In genomic region chr1:72037745-72038343, GRCh38 we compare ENCODE assay signal across 8 cellular contexts.
DNase-seq lines count a peak whose midpoint lies in the region; ATAC-seq and TF ChIP-seq lines count a peak whose summit lies in the region.

No MANE protein-coding gene starts in this region.

- no peaks in the 10 kb centered on the region for H3F3A ChIP-seq in PC-9 (ENCODE audit: insufficient read depth, low read depth)

- H3K36me3 ChIP-seq in PC-9 (ENCODE audit: low read depth) (no peaks in the 10 kb centered on the region), esophagus squamous epithelium (no peaks in the 10 kb centered on the region), prostate gland (no peaks in the 10 kb centered on the region)

- POLR2A ChIA-PET in AG04450 (lab: Yijun Ruan, JAX): no interaction called here
- POLR2A ChIA-PET in PC-9 (lab: Charles Lee; ENCODE audit: unreplicated experiment): no interaction called here

- peak; percentile 69 for TF ChIP-seq CTCF in AG04450 (IDR thresholded peaks at IDR 0.05; ENCODE audit: low read depth, low read length)
- peak; percentile 79 for TF ChIP-seq CTCF in PC-9 (conservative IDR thresholded peaks at IDR 0.05)
- TF ChIP-seq CTCF in esophagus squamous epithelium (IDR thresholded peaks at IDR 0.05): peak in 4 of 6 experiments; percentile 28 to 49 (median 38)
- peak in 3 of 4 experiments; percentile 39 to 48 (median 40) for TF ChIP-seq CTCF in prostate gland (IDR thresholded peaks at IDR 0.05)

- BruUV-seq in PC-9 (replicated peaks; lab: Mats Ljungman, UMichigan): no TSS peak

- no peak overlapping the region for H3K4me3 ChIP-seq in AG04450 (ENCODE audit: low read depth, low read length)
- H3K4me3 ChIP-seq in PC-9: no peak overlapping the region
- no peak overlapping the region for H3K4me3 ChIP-seq in esophagus squamous epithelium
- H3K4me3 ChIP-seq in prostate gland: no peak overlapping the region

- ATAC-seq in HG03520 (IDR thresholded peaks at IDR 0.05; ENCODE audit: unreplicated experiment) (peak; percentile 56), HG02571 (IDR thresholded peaks at IDR 0.05; ENCODE audit: unreplicated experiment) (no peak)

- no peaks in the 10 kb centered on the region for H3K79me2 ChIP-seq in PC-9 (ENCODE audit: low read depth)

- DNase-seq in AG04450 (ENCODE audit: low read depth, low spot score) (peak; percentile 3), GM04504 (ENCODE audit: low read depth) (peak; percentile 10), PC-9 (peak in 1 of 2 experiments; percentile 8), esophagus squamous epithelium (lab: John Stamatoyannopoulos, UW) (no peak), prostate gland (ENCODE audit: low spot score) (peak; percentile 20), T1000 (lab: John Stamatoyannopoulos, UW) (no peak)

- H3K4me1 ChIP-seq in PC-9 (replicated peaks; ENCODE audit: insufficient read depth): no peaks in the 10 kb centered on the region
- no peaks in the 10 kb centered on the region for H3K4me1 ChIP-seq in esophagus squamous epithelium
- H3K4me1 ChIP-seq in prostate gland (replicated peaks): no peaks in the 10 kb centered on the region

- no peak overlapping the region for H2AFZ ChIP-seq in PC-9

- no peaks in the 10 kb centered on the region for H3K27me3 ChIP-seq in AG04450 (ENCODE audit: control insufficient read depth, insufficient read depth, low read length)
- H3K27me3 ChIP-seq in PC-9 (ENCODE audit: insufficient read depth, low read depth): no peaks in the 10 kb centered on the region
- H3K27me3 ChIP-seq in esophagus squamous epithelium: no peaks in the 10 kb centered on the region
- H3K27me3 ChIP-seq in prostate gland (replicated peaks; ENCODE audit: insufficient read depth): no peaks in the 10 kb centered on the region

- 39 to 45% methylated on average over 3 of the region's 3 CpGs for WGBS in esophagus squamous epithelium, 2 donors
- WGBS in prostate gland: 61% methylated on average over 3 of the region's 3 CpGs

- H3K9me3 ChIP-seq in AG04450 (ENCODE audit: control insufficient read depth, insufficient read depth, low read length) (no peaks in the 10 kb centered on the region), PC-9 (ENCODE audit: insufficient read depth, low read depth) (no peaks in the 10 kb centered on the region), esophagus squamous epithelium (no peaks in the 10 kb centered on the region), prostate gland (no peaks in the 10 kb centered on the region)

- H4K20me1 ChIP-seq in PC-9 (ENCODE audit: insufficient read depth): no peaks in the 10 kb centered on the region

- intact Hi-C loops in PC-9 (cut with micrococcal nuclease; ENCODE audit: unreplicated experiment) (loop anchor here (5.0 kb wide), 1 partner anchor 451 kb away; no protein-coding TSS in a partner anchor), esophagus squamous epithelium (cut with DNase I) (no loop called here), prostate gland (cut with DNase I) (no loop called here)

- no peak overlapping the region for H3K27ac ChIP-seq in AG04450 (ENCODE audit: low read depth, low read length)
- H3K27ac ChIP-seq in PC-9: no peak overlapping the region
- H3K27ac ChIP-seq in esophagus squamous epithelium: no peak overlapping the region
- no peak overlapping the region for H3K27ac ChIP-seq in prostate gland

- H3K9me2 ChIP-seq in PC-9 (ENCODE audit: insufficient read depth): no peaks in the 10 kb centered on the region

- CTCF ChIA-PET in AG04450 (lab: Charles Lee) (interaction anchor here (0.5 to 2.9 kb wide), 74 partner anchors 9 to 1425 kb away, joined by 3 to 57 read pairs (median 4); no protein-coding TSS in a partner anchor), PC-9 (lab: Charles Lee) (interaction anchor here (0.6 to 0.7 kb wide), 4 partner anchors 14 to 315 kb away, joined by 6 to 18 read pairs (median 9); no protein-coding TSS in a partner anchor)

- no peak for TF ChIP-seq POLR2A in esophagus squamous epithelium (IDR thresholded peaks at IDR 0.05)
- TF ChIP-seq POLR2A in prostate gland (IDR thresholded peaks at IDR 0.05): no peak

- H3K4me2 ChIP-seq in PC-9: no peak overlapping the region

Comparison
In these comparisons a context has a peak if more than half of its experiments do, and no peak if none do; other contexts are left out.
1. DNase-seq: peak in AG04450 (single experiment), GM04504 (single experiment) and prostate gland (single experiment); none in esophagus squamous epithelium (single experiment) and T1000 (single experiment).
2. Peak in every context shown above with its lines, with median percentiles within 50 percentile points of each other: CTCF ChIP-seq.